ENCODE assay signal across 16 cellular contexts in the genomic region with DNA sequence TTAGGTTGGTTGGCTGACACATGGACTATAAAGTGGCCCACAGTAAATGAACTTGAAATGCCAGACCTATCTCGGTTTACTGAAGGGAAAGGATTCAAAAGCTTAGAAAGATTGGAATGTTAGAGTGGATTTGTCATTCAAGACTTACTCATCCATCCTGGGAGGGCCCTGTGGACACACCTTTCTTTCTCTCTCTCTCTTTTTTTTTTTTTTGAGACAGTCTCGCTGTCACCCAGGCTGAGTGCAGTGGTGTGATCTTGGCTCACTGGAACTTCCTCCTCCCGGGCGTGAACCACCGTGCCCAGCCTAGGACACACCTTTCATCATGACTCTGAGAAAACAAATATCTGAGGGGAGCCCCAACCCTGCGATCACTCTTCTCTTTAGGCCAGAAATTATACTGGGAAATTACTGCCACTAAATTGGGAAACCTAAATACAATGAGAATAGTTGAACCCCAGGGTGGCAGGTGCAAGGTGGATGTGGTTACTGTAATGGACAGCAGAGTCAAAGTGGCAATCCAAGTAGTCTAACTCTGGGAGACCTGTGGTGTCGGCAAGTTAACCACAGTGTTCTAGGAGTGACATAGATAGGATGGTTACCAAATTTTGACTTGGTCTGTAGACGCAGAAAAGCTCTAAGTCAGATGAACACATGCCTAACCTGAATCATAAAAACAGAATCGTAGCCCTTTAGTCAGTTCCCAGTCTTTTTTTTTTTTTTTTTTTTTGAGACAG. TPM values are rescaled to one million over a fixed set of nuclear protein-coding genes. Genes with fewer than 3 reads are reported as not detected.
DNase-seq lines count a peak whose midpoint lies in the region; ATAC-seq and TF ChIP-seq lines count a peak whose summit lies in the region.
"Had no signal": no experiment of that assay in that cellular context is flagged by ENCODE, and none has a peak within 500 bp of the region (broad histone marks: within the 10 kb centered on the region; RNA-seq: fewer than 3 reads in every experiment).

No MANE protein-coding gene starts in this region.

- no peaks in the 10 kb centered on the region for H3K9me3 Mint-ChIP-seq in natural killer cell
- H3K9me3 Mint-ChIP-seq in stimulated activated memory B cell treated with anti-CD40 and anti-IgM and Interleukin-4, amounts not matched to agents 10 μg/mL and 1 μg/mL and 100 μg/mL, for 72 hours = no peaks in the 10 kb centered on the region
- H3K9me3 Mint-ChIP-seq: IgD-negative memory B cell had no signal

- H3K27ac Mint-ChIP-seq in natural killer cell = peak overlapping the region in 1 of 2 donors; percentile 52
- no peak overlapping the region for H3K27ac Mint-ChIP-seq in stimulated activated memory B cell treated with anti-CD40 and anti-IgM and Interleukin-4, amounts not matched to agents 10 μg/mL and 1 μg/mL and 100 μg/mL, for 72 hours
- H3K27ac Mint-ChIP-seq: IgD-negative memory B cell had no signal

- H3K4me1 Mint-ChIP-seq in natural killer cell = peaks cover 7 to 8% of the 10 kb centered on the region in 2 donors
- H3K4me1 Mint-ChIP-seq in stimulated activated memory B cell treated with anti-CD40 and anti-IgM and Interleukin-4, amounts not matched to agents 10 μg/mL and 1 μg/mL and 100 μg/mL, for 72 hours = no peaks in the 10 kb centered on the region
- H3K4me1 Mint-ChIP-seq: CD4-positive, alpha-beta memory T cell; IgD-negative memory B cell had no signal

- no peaks in the 10 kb centered on the region for H3K36me3 ChIP-seq in DND-41 (ENCODE audit: insufficient read depth, low read length)
- H3K36me3 ChIP-seq: right atrium auricular region had no signal

- H2AFZ ChIP-seq in DND-41 (ENCODE audit: low read depth, low read length) = no peak overlapping the region

- H3K27ac ChIP-seq in DND-41 (ENCODE audit: low read length) = no peak overlapping the region
- H3K27ac ChIP-seq: right atrium auricular region had no signal

- TF ChIP-seq CTCF in DND-41 (IDR thresholded peaks at IDR 0.05; ENCODE audit: borderline replicate concordance, extremely low read depth, low read length, poor library complexity, severe bottlenecking) (no peak), natural killer cell (IDR thresholded peaks at IDR 0.05) (no peak)

- intact Hi-C loops in natural killer cell (cut with micrococcal nuclease) = no loop called here

- H3K9ac ChIP-seq in DND-41 (ENCODE audit: low read depth, low read length) = no peak overlapping the region

- H4K20me1 ChIP-seq in DND-41 (ENCODE audit: insufficient read depth, low read length) = no peaks in the 10 kb centered on the region

- no peaks in the 10 kb centered on the region for H3K36me3 Mint-ChIP-seq in natural killer cell
- no peaks in the 10 kb centered on the region for H3K36me3 Mint-ChIP-seq in stimulated activated memory B cell treated with anti-CD40 and anti-IgM and Interleukin-4, amounts not matched to agents 10 μg/mL and 1 μg/mL and 100 μg/mL, for 72 hours
- H3K36me3 Mint-ChIP-seq: CD4-positive, alpha-beta memory T cell had no signal

- H3K4me3 Mint-ChIP-seq in natural killer cell = no peak overlapping the region
- H3K4me3 Mint-ChIP-seq in stimulated activated memory B cell treated with anti-CD40 and anti-IgM and Interleukin-4, amounts not matched to agents 10 μg/mL and 1 μg/mL and 100 μg/mL, for 72 hours = no peak overlapping the region
- H3K4me3 Mint-ChIP-seq: CD4-positive, alpha-beta memory T cell; IgD-negative memory B cell had no signal

- no peak overlapping the region for H3K4me2 ChIP-seq in DND-41 (ENCODE audit: insufficient read depth, low read length)

- H3K79me2 ChIP-seq in DND-41 (ENCODE audit: insufficient read depth, low read length) = no peaks in the 10 kb centered on the region

- ATAC-seq in DND-41 (ENCODE audit: insufficient read depth, low read depth) (peak; percentile 48; the same call in 2 of the 3 replicates), esophagus mucosa (peak; percentile 97), natural killer cell (peak in 2 of 3 donors; percentile 36 to 72), GM21423 (IDR thresholded peaks at IDR 0.05; ENCODE audit: unreplicated experiment) (no peak), GM18511 (IDR thresholded peaks at IDR 0.05; ENCODE audit: unreplicated experiment) (no peak)
- ATAC-seq in stimulated activated memory B cell treated with anti-CD40 and anti-IgM and Interleukin-4, amounts not matched to agents 10 μg/mL and 1 μg/mL and 100 μg/mL, for 72 hours = no peak

- no peak for DNase-seq in DND-41
- DNase-seq in NCI-H226 = peak; percentile 49
- DNase-seq in natural killer cell = no peak
- DNase-seq in NCI-H146 (lab: John Stamatoyannopoulos, UW) = no peak
- DNase-seq: activated CD4-positive, CD25-positive, alpha-beta regulatory T cell; aorta; CD4-positive, alpha-beta memory T cell; effector memory CD4-positive, alpha-beta T cell; NCI-H1436 treated with DMSO at 0.1 percent for 48 hours; NCI-H748 treated with DMSO at 0.1 percent for 48 hours had no signal

- no peaks in the 10 kb centered on the region for H3K9me3 ChIP-seq in DND-41 (ENCODE audit: insufficient read depth, low read length, severe bottlenecking)
- H3K9me3 ChIP-seq: right atrium auricular region had no signal

- no peak overlapping the region for H3K4me3 ChIP-seq in DND-41 (ENCODE audit: low read depth in 1 of 2, low read length in 2 of 2)
- H3K4me3 ChIP-seq: right atrium auricular region had no signal

- no peaks in the 10 kb centered on the region for H3K27me3 Mint-ChIP-seq in natural killer cell (ENCODE audit: low read depth in 2 of 2)
- H3K27me3 Mint-ChIP-seq in stimulated activated memory B cell treated with anti-CD40 and anti-IgM and Interleukin-4, amounts not matched to agents 10 μg/mL and 1 μg/mL and 100 μg/mL, for 72 hours = no peaks in the 10 kb centered on the region

- no peaks in the 10 kb centered on the region for H3K27me3 ChIP-seq in DND-41 (ENCODE audit: insufficient read depth, low read length, poor library complexity)
- H3K27me3 ChIP-seq: right atrium auricular region had no signal

- no peaks in the 10 kb centered on the region for H3K4me1 ChIP-seq in DND-41 (ENCODE audit: insufficient read depth, low read length)
- H3K4me1 ChIP-seq: right atrium auricular region had no signal

RNA-seq across cellular contexts. Expression of gene ZMYM5, which starts 47.1 kb away (rescaled TPM):
- 10.7 TPM for total RNA-seq in esophagus mucosa
- total RNA-seq in natural killer cell = 10 to 100 TPM; 29.5 to 37.4 (median 36.0) TPM

RNA-seq across cellular contexts. Expression of gene ZMYM2, which starts 48.0 kb away (rescaled TPM):
- total RNA-seq in esophagus mucosa = 50.6 TPM
- total RNA-seq in natural killer cell = 100 to 1,000 TPM in 1 of 3 donors, 10 to 100 TPM in 2; 82.1 to 101 (median 87.0) TPM

Comparison
In these comparisons a context has a peak if more than half of its experiments do, and no peak if none do; other contexts are left out.
1. ATAC-seq: peak in DND-41 (single experiment), esophagus mucosa (single experiment) and natural killer cell (2 of 3); none in GM21423 (single experiment), GM18511 (single experiment) and stimulated activated memory B cell treated with anti-CD40 and anti-IgM and Interleukin-4, amounts not matched to agents 10 μg/mL and 1 μg/mL and 100 μg/mL, for 72 hours (single experiment).